8 cellular contexts compared by ENCODE assay signal in genomic region chr3:65732060-65732933, GRCh38.
DNase-seq lines count a peak whose midpoint lies in the region; ATAC-seq, FAIRE-seq and TF ChIP-seq lines count a peak whose summit lies in the region.

No MANE protein-coding gene starts in this region.

- H3K4me3 ChIP-seq in ACC112 (ENCODE audit: low read depth, low read length): peak overlapping the region; percentile 62
- H3K4me3 ChIP-seq in GM06990 (replicated peaks; ENCODE audit: low read depth, low read length): no peak overlapping the region
- H3K4me3 ChIP-seq in Jurkat, Clone E6-1 (ENCODE audit: low read length): no peak overlapping the region
- H3K4me3 ChIP-seq in esophagus muscularis mucosa: no peak overlapping the region
- no peak overlapping the region for H3K4me3 ChIP-seq in naive thymus-derived CD4-positive, alpha-beta T cell (ENCODE audit: low read length)

- WGBS in esophagus muscularis mucosa: 34% methylated on average over 6 of the region's 6 CpGs

- intact Hi-C loops in esophagus muscularis mucosa (cut with DNase I): loop anchor here (5.0 to 10.0 kb wide), 2 partner anchors 290 to 1197 kb away; no protein-coding TSS in a partner anchor
- intact Hi-C loops in naive thymus-derived CD4-positive, alpha-beta T cell (cut with micrococcal nuclease): loop anchor here (1.0 to 10.0 kb wide), 3 partner anchors 387 to 1200 kb away; no protein-coding TSS in a partner anchor

- no peak overlapping the region for H3K4me3 Mint-ChIP-seq in naive thymus-derived CD4-positive, alpha-beta T cell

- no peak overlapping the region for H3K27ac Mint-ChIP-seq in naive thymus-derived CD4-positive, alpha-beta T cell

- CTCF ChIA-PET in naive thymus-derived CD4-positive, alpha-beta T cell (lab: Charles Lee): interaction anchor here (1.0 kb wide), 1 partner anchor 8 kb away, joined by 4 read pairs; no protein-coding TSS in a partner anchor

- ATAC-seq in naive thymus-derived CD4-positive, alpha-beta T cell: peak; percentile 68

- FAIRE-seq in H54 (lab: Jason Lieb, UNC): peak; percentile 99

- H3K36me3 ChIP-seq in ACC112 (ENCODE audit: insufficient read depth, low read length) (no peaks in the 10 kb centered on the region), GM06990 (ENCODE audit: control insufficient read depth, insufficient read depth, low read length) (no peaks in the 10 kb centered on the region), esophagus muscularis mucosa (no peaks in the 10 kb centered on the region)
- H3K36me3 ChIP-seq in naive thymus-derived CD4-positive, alpha-beta T cell (ENCODE audit: control insufficient read depth in 2 of 3, insufficient read depth in 3 of 3, low read length in 3 of 3): no peaks in the 10 kb centered on the region

- POLR2A ChIA-PET in naive thymus-derived CD4-positive, alpha-beta T cell (lab: Charles Lee): no interaction called here

- H3K27ac ChIP-seq in ACC112 (ENCODE audit: low read depth, low read length) (no peak overlapping the region), esophagus muscularis mucosa (replicated peaks in 1 of 4) (no peak overlapping the region)
- H3K27ac ChIP-seq in naive thymus-derived CD4-positive, alpha-beta T cell (ENCODE audit: low read depth, low read length): no peak overlapping the region

- H3K9me3 ChIP-seq in esophagus muscularis mucosa: no peaks in the 10 kb centered on the region
- H3K9me3 ChIP-seq in naive thymus-derived CD4-positive, alpha-beta T cell (ENCODE audit: control insufficient read depth in 2 of 3, low read length in 3 of 3): no peaks in the 10 kb centered on the region

- H3K9me3 Mint-ChIP-seq in naive thymus-derived CD4-positive, alpha-beta T cell: peaks cover 0 to 1% (median 0%) of the 10 kb centered on the region in 11 donors

- TF ChIP-seq CTCF in GM06990 (IDR thresholded peaks at IDR 0.05; ENCODE audit: insufficient read depth, low read length, poor library complexity, severe bottlenecking): peak; percentile 72
- TF ChIP-seq CTCF in esophagus muscularis mucosa (IDR thresholded peaks at IDR 0.05): peak; percentile 66 to 82 (median 70)

- no peaks in the 10 kb centered on the region for H3K36me3 Mint-ChIP-seq in naive thymus-derived CD4-positive, alpha-beta T cell

- H3K4me1 ChIP-seq in ACC112 (ENCODE audit: control insufficient read depth, insufficient read depth, low read length, unreplicated experiment) (peaks cover 20% of the 10 kb centered on the region), esophagus muscularis mucosa (peaks cover 16 to 31% (median 24%) of the 10 kb centered on the region in 4 donors)
- H3K4me1 ChIP-seq in naive thymus-derived CD4-positive, alpha-beta T cell (ENCODE audit: control insufficient read depth in 2 of 2, insufficient read depth in 2 of 2, low read length in 2 of 2): no peaks in the 10 kb centered on the region

- no peaks in the 10 kb centered on the region for H3K79me2 ChIP-seq in ACC112 (ENCODE audit: control insufficient read depth, insufficient read depth, low read length, unreplicated experiment)

- H2AFZ ChIP-seq in ACC112 (ENCODE audit: low read length, unreplicated experiment): no peak overlapping the region

- peak; percentile 15 for DNase-seq in GM06990 (ENCODE audit: extremely low read depth, insufficient read length)
- DNase-seq in H54 (ENCODE audit: insufficient read length, low spot score): peak; percentile 46
- peak; percentile 49 for DNase-seq in Jurkat, Clone E6-1 (ENCODE audit: low read depth, low spot score)
- DNase-seq in SHP77 treated with DMSO at 0.1 percent for 48 hours (lab: John Stamatoyannopoulos, UW): peak; percentile 43
- DNase-seq in esophagus muscularis mucosa (ENCODE audit: extremely low spot score): no peak
- DNase-seq in naive thymus-derived CD4-positive, alpha-beta T cell: peak in 5 of 9 donors; percentile 5 to 31 (median 16)
- DNase-seq in MV-4-11 (lab: John Stamatoyannopoulos, UW): no peak

- peaks cover 0 to 14% (median 8%) of the 10 kb centered on the region in 5 donors for H3K27me3 Mint-ChIP-seq in naive thymus-derived CD4-positive, alpha-beta T cell

- no peak for TF ChIP-seq EP300 in esophagus muscularis mucosa (IDR thresholded peaks at IDR 0.05)

- TF ChIP-seq POLR2A in H54 (IDR thresholded peaks at IDR 0.05; ENCODE audit: low read depth, low read length): no peak
- no peak for TF ChIP-seq POLR2A in esophagus muscularis mucosa (IDR thresholded peaks at IDR 0.05; ENCODE audit: low read depth)

- peaks cover 0 to 4% (median 1%) of the 10 kb centered on the region in 7 donors for H3K4me1 Mint-ChIP-seq in naive thymus-derived CD4-positive, alpha-beta T cell

- H3K27me3 ChIP-seq in ACC112 (ENCODE audit: insufficient read depth, low read length) (no peaks in the 10 kb centered on the region), GM06990 (replicated peaks; ENCODE audit: control insufficient read depth, insufficient read depth, low read length) (no peaks in the 10 kb centered on the region; the same call in 1 of the 2 replicates), esophagus muscularis mucosa (no peaks in the 10 kb centered on the region)
- no peaks in the 10 kb centered on the region for H3K27me3 ChIP-seq in naive thymus-derived CD4-positive, alpha-beta T cell (ENCODE audit: control insufficient read depth in 2 of 2, insufficient read depth in 2 of 2, low read length in 2 of 2)

Comparison
In these comparisons a context has a peak if more than half of its experiments do, and no peak if none do; other contexts are left out.
1. DNase-seq: peak in GM06990 (single experiment), H54 (single experiment), Jurkat, Clone E6-1 (single experiment), SHP77 treated with DMSO at 0.1 percent for 48 hours (single experiment) and naive thymus-derived CD4-positive, alpha-beta T cell (5 of 9); none in esophagus muscularis mucosa (single experiment) and MV-4-11 (single experiment).